In the genomic region with DNA sequence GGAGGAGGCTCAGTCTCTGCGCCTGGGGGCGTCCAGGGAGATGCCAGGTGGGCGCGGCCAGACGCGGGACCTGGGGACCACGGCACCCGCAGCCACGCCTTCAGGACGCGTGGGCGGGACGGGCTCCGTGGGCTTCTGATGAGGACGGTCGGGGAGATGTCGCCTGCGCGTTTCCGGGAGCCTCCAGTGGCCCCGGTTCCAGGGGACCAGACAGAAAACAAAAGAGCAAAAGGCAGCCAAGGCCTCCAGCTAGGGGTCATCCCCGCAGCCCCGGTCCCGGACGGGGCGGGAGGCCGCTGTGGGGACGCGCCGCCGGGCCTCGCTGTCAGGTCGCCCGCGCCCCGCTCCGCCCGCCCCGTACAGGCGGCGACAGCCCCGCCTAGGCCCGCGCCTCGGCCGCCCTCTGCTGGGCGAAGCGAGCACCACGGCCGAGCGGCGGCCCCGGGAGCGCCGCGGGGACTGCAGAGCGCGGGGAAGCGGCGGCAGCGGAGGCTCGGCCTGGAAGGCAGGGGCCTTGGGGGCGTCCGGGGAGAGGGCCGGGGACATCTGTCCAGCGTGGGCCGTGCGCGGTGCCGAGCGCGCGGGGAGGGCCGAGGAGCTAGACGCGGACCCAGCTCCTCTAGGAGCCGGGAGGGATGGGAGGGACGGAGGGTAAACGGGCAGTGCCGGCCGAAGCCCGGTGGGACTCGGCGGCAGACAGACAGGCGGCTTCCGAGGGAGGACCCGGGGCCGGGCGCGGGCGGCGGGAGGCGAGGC, we compare ENCODE assay signal across 1 cellular context.
A peak's percentile ranks its signal among the peaks of the same experiment; 100 is the strongest.
TF ChIP-seq lines count a peak whose summit lies in the region.

No MANE protein-coding gene starts in this region.

TF ChIP-seq in K562, 482 proteins besides CTCF, POLR2A, EP300 and RAD21 (continued from another document and continues in another):
- TF ChIP-seq, protein P1, sequence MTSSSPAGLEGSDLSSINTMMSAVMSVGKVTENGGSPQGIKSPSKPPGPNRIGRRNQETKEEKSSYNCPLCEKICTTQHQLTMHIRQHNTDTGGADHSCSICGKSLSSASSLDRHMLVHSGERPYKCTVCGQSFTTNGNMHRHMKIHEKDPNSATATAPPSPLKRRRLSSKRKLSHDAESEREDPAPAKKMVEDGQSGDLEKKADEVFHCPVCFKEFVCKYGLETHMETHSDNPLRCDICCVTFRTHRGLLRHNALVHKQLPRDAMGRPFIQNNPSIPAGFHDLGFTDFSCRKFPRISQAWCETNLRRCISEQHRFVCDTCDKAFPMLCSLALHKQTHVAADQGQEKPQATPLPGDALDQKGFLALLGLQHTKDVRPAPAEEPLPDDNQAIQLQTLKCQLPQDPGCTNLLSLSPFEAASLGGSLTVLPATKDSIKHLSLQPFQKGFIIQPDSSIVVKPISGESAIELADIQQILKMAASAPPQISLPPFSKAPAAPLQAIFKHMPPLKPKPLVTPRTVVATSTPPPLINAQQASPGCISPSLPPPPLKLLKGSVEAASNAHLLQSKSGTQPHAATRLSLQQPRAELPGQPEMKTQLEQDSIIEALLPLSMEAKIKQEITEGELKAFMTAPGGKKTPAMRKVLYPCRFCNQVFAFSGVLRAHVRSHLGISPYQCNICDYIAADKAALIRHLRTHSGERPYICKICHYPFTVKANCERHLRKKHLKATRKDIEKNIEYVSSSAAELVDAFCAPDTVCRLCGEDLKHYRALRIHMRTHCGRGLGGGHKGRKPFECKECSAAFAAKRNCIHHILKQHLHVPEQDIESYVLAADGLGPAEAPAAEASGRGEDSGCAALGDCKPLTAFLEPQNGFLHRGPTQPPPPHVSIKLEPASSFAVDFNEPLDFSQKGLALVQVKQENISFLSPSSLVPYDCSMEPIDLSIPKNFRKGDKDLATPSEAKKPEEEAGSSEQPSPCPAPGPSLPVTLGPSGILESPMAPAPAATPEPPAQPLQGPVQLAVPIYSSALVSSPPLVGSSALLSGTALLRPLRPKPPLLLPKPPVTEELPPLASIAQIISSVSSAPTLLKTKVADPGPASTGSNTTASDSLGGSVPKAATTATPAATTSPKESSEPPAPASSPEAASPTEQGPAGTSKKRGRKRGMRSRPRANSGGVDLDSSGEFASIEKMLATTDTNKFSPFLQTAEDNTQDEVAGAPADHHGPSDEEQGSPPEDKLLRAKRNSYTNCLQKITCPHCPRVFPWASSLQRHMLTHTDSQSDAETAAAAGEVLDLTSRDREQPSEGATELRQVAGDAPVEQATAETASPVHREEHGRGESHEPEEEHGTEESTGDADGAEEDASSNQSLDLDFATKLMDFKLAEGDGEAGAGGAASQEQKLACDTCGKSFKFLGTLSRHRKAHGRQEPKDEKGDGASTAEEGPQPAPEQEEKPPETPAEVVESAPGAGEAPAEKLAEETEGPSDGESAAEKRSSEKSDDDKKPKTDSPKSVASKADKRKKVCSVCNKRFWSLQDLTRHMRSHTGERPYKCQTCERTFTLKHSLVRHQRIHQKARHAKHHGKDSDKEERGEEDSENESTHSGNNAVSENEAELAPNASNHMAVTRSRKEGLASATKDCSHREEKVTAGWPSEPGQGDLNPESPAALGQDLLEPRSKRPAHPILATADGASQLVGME (CRISPR knock-in tag; IDR thresholded peaks at IDR 0.05) = no peak
- no peak for TF ChIP-seq ZNF41 (CRISPR knock-in tag; conservative IDR thresholded peaks at IDR 0.05)
- peak; percentile 64; the same call in 1 of the 2 replicates for TF ChIP-seq POLR2AphosphoS5 (IDR thresholded peaks at IDR 0.05; ENCODE audit: control insufficient read depth, insufficient read depth, low read depth, low read length)
- TF ChIP-seq TBL1XR1 (IDR thresholded peaks at IDR 0.05; ENCODE audit: low read length in 2 of 2) = no peak; a peak in 1 of 4 replicates
- no peak for TF ChIP-seq BMI1 (IDR thresholded peaks at IDR 0.05; ENCODE audit: low read length)
- TF ChIP-seq, protein P2, sequence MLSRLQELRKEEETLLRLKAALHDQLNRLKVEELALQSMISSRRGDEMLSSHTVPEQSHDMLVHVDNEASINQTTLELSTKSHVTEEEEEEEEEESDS (CRISPR knock-in tag; IDR thresholded peaks at IDR 0.05) = no peak
- peak in 1 of 2 experiments; percentile 78; a peak in 1 of 4 replicates for TF ChIP-seq TEAD1 (CRISPR knock-in tag; IDR thresholded peaks at IDR 0.05)
- peak; percentile 67 for TF ChIP-seq STAG1 (CRISPR knock-in tag; IDR thresholded peaks at IDR 0.05; ENCODE audit: borderline replicate concordance)
- TF ChIP-seq RUNX1 (IDR thresholded peaks at IDR 0.05; ENCODE audit: low read depth) = peak; percentile 28; the same call in 1 of the 2 replicates
- TF ChIP-seq, protein P3, sequence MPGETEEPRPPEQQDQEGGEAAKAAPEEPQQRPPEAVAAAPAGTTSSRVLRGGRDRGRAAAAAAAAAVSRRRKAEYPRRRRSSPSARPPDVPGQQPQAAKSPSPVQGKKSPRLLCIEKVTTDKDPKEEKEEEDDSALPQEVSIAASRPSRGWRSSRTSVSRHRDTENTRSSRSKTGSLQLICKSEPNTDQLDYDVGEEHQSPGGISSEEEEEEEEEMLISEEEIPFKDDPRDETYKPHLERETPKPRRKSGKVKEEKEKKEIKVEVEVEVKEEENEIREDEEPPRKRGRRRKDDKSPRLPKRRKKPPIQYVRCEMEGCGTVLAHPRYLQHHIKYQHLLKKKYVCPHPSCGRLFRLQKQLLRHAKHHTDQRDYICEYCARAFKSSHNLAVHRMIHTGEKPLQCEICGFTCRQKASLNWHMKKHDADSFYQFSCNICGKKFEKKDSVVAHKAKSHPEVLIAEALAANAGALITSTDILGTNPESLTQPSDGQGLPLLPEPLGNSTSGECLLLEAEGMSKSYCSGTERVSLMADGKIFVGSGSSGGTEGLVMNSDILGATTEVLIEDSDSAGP (CRISPR knock-in tag; IDR thresholded peaks at IDR 0.05) = no peak
- TF ChIP-seq, protein P4, sequence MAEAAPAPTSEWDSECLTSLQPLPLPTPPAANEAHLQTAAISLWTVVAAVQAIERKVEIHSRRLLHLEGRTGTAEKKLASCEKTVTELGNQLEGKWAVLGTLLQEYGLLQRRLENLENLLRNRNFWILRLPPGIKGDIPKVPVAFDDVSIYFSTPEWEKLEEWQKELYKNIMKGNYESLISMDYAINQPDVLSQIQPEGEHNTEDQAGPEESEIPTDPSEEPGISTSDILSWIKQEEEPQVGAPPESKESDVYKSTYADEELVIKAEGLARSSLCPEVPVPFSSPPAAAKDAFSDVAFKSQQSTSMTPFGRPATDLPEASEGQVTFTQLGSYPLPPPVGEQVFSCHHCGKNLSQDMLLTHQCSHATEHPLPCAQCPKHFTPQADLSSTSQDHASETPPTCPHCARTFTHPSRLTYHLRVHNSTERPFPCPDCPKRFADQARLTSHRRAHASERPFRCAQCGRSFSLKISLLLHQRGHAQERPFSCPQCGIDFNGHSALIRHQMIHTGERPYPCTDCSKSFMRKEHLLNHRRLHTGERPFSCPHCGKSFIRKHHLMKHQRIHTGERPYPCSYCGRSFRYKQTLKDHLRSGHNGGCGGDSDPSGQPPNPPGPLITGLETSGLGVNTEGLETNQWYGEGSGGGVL (CRISPR knock-in tag; IDR thresholded peaks at IDR 0.05) = no peak
- no peak for TF ChIP-seq POU5F1 (IDR thresholded peaks at IDR 0.05; ENCODE audit: borderline replicate concordance, low read depth, low read length, partially characterized antibody)
- TF ChIP-seq RB1 (IDR thresholded peaks at IDR 0.05; ENCODE audit: low read depth) = peak; percentile 98
- TF ChIP-seq, protein P5, sequence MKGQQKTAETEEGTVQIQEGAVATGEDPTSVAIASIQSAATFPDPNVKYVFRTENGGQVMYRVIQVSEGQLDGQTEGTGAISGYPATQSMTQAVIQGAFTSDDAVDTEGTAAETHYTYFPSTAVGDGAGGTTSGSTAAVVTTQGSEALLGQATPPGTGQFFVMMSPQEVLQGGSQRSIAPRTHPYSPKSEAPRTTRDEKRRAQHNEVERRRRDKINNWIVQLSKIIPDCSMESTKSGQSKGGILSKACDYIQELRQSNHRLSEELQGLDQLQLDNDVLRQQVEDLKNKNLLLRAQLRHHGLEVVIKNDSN (CRISPR knock-in tag; IDR thresholded peaks at IDR 0.05) = no peak
- TF ChIP-seq NFIC (IDR thresholded peaks at IDR 0.05) = peak; percentile 88
- TF ChIP-seq ZNF224 (CRISPR knock-in tag; IDR thresholded peaks at IDR 0.05) = no peak
- TF ChIP-seq NR2C1 (IDR thresholded peaks at IDR 0.05) = no peak
- no peak for TF ChIP-seq NR2C1 (tag; IDR thresholded peaks at IDR 0.05)
- TF ChIP-seq MAFK (IDR thresholded peaks at IDR 0.05; ENCODE audit: low read length) = no peak
- no peak for TF ChIP-seq ZNF583 (CRISPR knock-in tag; IDR thresholded peaks at IDR 0.05)
- TF ChIP-seq, protein P6, sequence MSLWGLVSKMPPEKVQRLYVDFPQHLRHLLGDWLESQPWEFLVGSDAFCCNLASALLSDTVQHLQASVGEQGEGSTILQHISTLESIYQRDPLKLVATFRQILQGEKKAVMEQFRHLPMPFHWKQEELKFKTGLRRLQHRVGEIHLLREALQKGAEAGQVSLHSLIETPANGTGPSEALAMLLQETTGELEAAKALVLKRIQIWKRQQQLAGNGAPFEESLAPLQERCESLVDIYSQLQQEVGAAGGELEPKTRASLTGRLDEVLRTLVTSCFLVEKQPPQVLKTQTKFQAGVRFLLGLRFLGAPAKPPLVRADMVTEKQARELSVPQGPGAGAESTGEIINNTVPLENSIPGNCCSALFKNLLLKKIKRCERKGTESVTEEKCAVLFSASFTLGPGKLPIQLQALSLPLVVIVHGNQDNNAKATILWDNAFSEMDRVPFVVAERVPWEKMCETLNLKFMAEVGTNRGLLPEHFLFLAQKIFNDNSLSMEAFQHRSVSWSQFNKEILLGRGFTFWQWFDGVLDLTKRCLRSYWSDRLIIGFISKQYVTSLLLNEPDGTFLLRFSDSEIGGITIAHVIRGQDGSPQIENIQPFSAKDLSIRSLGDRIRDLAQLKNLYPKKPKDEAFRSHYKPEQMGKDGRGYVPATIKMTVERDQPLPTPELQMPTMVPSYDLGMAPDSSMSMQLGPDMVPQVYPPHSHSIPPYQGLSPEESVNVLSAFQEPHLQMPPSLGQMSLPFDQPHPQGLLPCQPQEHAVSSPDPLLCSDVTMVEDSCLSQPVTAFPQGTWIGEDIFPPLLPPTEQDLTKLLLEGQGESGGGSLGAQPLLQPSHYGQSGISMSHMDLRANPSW (CRISPR knock-in tag; IDR thresholded peaks at IDR 0.05) = no peak
- no peak for TF ChIP-seq ZNF384 (IDR thresholded peaks at IDR 0.05; ENCODE audit: low read depth, low read length)
- TF ChIP-seq BRD9 (IDR thresholded peaks at IDR 0.05; ENCODE audit: low read depth, partially characterized antibody) = no peak
- TF ChIP-seq EP400 (IDR thresholded peaks at IDR 0.05) = peak; percentile 56; the same call in 1 of the 2 replicates
- TF ChIP-seq MCM7 (IDR thresholded peaks at IDR 0.05) = no peak
- no peak for TF ChIP-seq CSDE1 (IDR thresholded peaks at IDR 0.05)
- no peak for TF ChIP-seq MYBL2 (IDR thresholded peaks at IDR 0.05; ENCODE audit: low read depth)
- no peak for TF ChIP-seq MYBL2 (CRISPR knock-in tag; IDR thresholded peaks at IDR 0.05; ENCODE audit: borderline replicate concordance)
- TF ChIP-seq RBFOX2 (IDR thresholded peaks at IDR 0.05; ENCODE audit: low read depth, low read length) = peak; percentile 81
- no peak for TF ChIP-seq TSC22D4 (tag; IDR thresholded peaks at IDR 0.05)
- TF ChIP-seq, protein P7, sequence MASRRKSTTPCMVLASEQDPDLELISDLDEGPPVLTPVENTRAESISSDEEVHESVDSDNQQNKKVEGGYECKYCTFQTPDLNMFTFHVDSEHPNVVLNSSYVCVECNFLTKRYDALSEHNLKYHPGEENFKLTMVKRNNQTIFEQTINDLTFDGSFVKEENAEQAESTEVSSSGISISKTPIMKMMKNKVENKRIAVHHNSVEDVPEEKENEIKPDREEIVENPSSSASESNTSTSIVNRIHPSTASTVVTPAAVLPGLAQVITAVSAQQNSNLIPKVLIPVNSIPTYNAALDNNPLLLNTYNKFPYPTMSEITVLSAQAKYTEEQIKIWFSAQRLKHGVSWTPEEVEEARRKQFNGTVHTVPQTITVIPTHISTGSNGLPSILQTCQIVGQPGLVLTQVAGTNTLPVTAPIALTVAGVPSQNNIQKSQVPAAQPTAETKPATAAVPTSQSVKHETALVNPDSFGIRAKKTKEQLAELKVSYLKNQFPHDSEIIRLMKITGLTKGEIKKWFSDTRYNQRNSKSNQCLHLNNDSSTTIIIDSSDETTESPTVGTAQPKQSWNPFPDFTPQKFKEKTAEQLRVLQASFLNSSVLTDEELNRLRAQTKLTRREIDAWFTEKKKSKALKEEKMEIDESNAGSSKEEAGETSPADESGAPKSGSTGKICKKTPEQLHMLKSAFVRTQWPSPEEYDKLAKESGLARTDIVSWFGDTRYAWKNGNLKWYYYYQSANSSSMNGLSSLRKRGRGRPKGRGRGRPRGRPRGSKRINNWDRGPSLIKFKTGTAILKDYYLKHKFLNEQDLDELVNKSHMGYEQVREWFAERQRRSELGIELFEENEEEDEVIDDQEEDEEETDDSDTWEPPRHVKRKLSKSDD (conservative IDR thresholded peaks at IDR 0.05; ENCODE audit: low read length) = no peak
- no peak for TF ChIP-seq NCOA1 (IDR thresholded peaks at IDR 0.05; ENCODE audit: low read depth)
- TF ChIP-seq FOXA3 (CRISPR knock-in tag; conservative IDR thresholded peaks at IDR 0.05 in 1 of 2, IDR thresholded peaks at IDR 0.05 in 1 of 2) = no peak
- TF ChIP-seq KDM5B (IDR thresholded peaks at IDR 0.05; ENCODE audit: insufficient replicate concordance, low read depth, low read length) = no peak
- TF ChIP-seq CBFA2T2 (conservative IDR thresholded peaks at IDR 0.05) = no peak
- TF ChIP-seq, protein P8, sequence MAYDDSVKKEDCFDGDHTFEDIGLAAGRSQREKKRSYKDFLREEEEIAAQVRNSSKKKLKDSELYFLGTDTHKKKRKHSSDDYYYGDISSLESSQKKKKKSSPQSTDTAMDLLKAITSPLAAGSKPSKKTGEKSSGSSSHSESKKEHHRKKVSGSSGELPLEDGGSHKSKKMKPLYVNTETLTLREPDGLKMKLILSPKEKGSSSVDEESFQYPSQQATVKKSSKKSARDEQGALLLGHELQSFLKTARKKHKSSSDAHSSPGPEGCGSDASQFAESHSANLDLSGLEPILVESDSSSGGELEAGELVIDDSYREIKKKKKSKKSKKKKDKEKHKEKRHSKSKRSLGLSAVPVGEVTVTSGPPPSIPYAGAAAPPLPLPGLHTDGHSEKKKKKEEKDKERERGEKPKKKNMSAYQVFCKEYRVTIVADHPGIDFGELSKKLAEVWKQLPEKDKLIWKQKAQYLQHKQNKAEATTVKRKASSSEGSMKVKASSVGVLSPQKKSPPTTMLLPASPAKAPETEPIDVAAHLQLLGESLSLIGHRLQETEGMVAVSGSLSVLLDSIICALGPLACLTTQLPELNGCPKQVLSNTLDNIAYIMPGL (CRISPR knock-in tag; IDR thresholded peaks at IDR 0.05) = peak; percentile 66
- TF ChIP-seq, protein P9, sequence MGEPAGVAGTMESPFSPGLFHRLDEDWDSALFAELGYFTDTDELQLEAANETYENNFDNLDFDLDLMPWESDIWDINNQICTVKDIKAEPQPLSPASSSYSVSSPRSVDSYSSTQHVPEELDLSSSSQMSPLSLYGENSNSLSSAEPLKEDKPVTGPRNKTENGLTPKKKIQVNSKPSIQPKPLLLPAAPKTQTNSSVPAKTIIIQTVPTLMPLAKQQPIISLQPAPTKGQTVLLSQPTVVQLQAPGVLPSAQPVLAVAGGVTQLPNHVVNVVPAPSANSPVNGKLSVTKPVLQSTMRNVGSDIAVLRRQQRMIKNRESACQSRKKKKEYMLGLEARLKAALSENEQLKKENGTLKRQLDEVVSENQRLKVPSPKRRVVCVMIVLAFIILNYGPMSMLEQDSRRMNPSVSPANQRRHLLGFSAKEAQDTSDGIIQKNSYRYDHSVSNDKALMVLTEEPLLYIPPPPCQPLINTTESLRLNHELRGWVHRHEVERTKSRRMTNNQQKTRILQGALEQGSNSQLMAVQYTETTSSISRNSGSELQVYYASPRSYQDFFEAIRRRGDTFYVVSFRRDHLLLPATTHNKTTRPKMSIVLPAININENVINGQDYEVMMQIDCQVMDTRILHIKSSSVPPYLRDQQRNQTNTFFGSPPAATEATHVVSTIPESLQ (CRISPR knock-in tag; IDR thresholded peaks at IDR 0.05) = no peak
- TF ChIP-seq TEAD4 (IDR thresholded peaks at IDR 0.05; ENCODE audit: low read length) = no peak
- TF ChIP-seq TEAD4 (CRISPR knock-in tag; IDR thresholded peaks at IDR 0.05; ENCODE audit: borderline replicate concordance) = no peak
- TF ChIP-seq COPS2 (conservative IDR thresholded peaks at IDR 0.05) = no peak
